12 cellular contexts compared by ENCODE assay signal in the genomic region with DNA sequence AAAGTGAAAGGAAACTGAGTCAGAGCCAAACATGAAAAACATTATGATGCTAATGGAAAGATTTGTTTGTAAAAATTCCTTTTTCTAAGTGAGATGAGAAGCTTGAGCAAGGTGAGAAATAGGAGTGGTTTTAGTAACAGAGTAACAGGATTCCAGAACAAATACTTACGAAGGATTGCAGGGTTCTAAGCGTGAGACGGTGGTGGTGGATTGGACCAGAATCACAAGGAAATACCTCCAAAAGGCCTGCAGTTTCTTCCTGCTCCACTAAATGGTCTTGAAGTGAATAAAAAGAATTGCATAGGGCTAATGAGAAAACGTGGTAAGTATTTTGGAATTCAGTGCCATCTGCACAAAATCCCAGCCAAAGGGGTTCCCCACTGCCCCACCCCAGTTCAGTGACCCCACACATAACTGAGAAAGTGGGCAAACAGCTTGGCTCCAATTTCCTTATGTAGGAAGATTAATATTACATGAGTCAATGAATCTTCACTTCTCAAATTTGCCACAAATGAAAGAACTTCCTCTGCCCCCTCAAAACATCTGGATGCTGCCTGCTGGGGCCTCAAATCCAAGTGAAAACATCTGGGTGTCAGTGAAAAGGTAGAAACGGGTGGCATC.
DNase-seq lines count a peak whose midpoint lies in the region; ATAC-seq, FAIRE-seq and TF ChIP-seq lines count a peak whose summit lies in the region.
"Had no signal": no experiment of that assay in that cellular context is flagged by ENCODE, and none has a peak within 500 bp of the region (broad histone marks: within the 10 kb centered on the region; RNA-seq: fewer than 3 reads in every experiment).

No MANE protein-coding gene starts in this region.

- peak overlapping the region; percentile 83 for H2AFZ ChIP-seq in K562 (ENCODE audit: low read depth, low read length)

- peak overlapping the region; percentile 51; the same call in 1 of the 2 replicates for H3K4me2 ChIP-seq in K562 (ENCODE audit: insufficient read depth, low read length)

- ATAC-seq in right cardiac atrium (no peak), K562 (no peak), GM19455 (IDR thresholded peaks at IDR 0.05; ENCODE audit: unreplicated experiment) (no peak), HG03039 (IDR thresholded peaks at IDR 0.05; ENCODE audit: unreplicated experiment) (no peak), GM18505 (IDR thresholded peaks at IDR 0.05; ENCODE audit: unreplicated experiment) (no peak)
- ATAC-seq: natural killer cell treated with Interleukin-12 subunit alpha and Interleukin-12 subunit beta and Interleukin-15 and Interleukin-18, amount 100 ng/mL, for 72 hours; upper lobe of right lung had no signal

- H3K4me1 ChIP-seq in right atrium auricular region (peaks cover 0 to 27% of the 10 kb centered on the region in 2 donors), right cardiac atrium (ENCODE audit: control insufficient read depth, insufficient read depth, low read length) (no peaks in the 10 kb centered on the region), K562 (replicated peaks in 1 of 2; ENCODE audit: control insufficient read depth in 2 of 2, insufficient read depth in 2 of 2, low read length in 2 of 2) (peaks cover 2 to 36% of the 10 kb centered on the region in 2 experiments; a peak in 4 of 5 replicates)

- H3K36me3 Mint-ChIP-seq in nephron progenitor cell (ENCODE audit: low read depth): no peaks in the 10 kb centered on the region
- H3K36me3 Mint-ChIP-seq: natural killer cell treated with Interleukin-12 subunit alpha and Interleukin-12 subunit beta and Interleukin-15 and Interleukin-18, amount 100 ng/mL, for 72 hours had no signal

- TF ChIP-seq POLR2A in K562 (conservative IDR thresholded peaks at IDR 0.05): no peak
- no peak for TF ChIP-seq POLR2A in GM18505 (IDR thresholded peaks at IDR 0.05; ENCODE audit: borderline replicate concordance, extremely low read depth, insufficient read depth, insufficient read length)

- H3K9me3 Mint-ChIP-seq in nephron progenitor cell: peaks cover 7% of the 10 kb centered on the region
- H3K9me3 Mint-ChIP-seq: natural killer cell treated with Interleukin-12 subunit alpha and Interleukin-12 subunit beta and Interleukin-15 and Interleukin-18, amount 100 ng/mL, for 72 hours had no signal

- DNase-seq in right atrium auricular region (ENCODE audit: low spot score) (no peak), right cardiac atrium (no peak), K562 (ENCODE audit: extremely low read depth in 1 of 4, low spot score in 3 of 4) (no peak), nephron progenitor cell (no peak)
- no peak for DNase-seq in activated CD4-positive, CD25-positive, alpha-beta regulatory T cell (lab: John Stamatoyannopoulos, UW)
- DNase-seq: NCI-H1694, NCI-H82, upper lobe of right lung had no signal

- in situ Hi-C loops in K562 (cut with MboI): no loop called here

- H3K27ac Mint-ChIP-seq in nephron progenitor cell: peak overlapping the region; percentile 23
- H3K27ac Mint-ChIP-seq: natural killer cell treated with Interleukin-12 subunit alpha and Interleukin-12 subunit beta and Interleukin-15 and Interleukin-18, amount 100 ng/mL, for 72 hours had no signal

- H3K4me3 ChIP-seq in right atrium auricular region (no peak overlapping the region), right cardiac atrium (ENCODE audit: low read length) (no peak overlapping the region), K562 (no peak overlapping the region)
- H3K4me3 ChIP-seq: upper lobe of right lung had no signal

- peaks cover 7% of the 10 kb centered on the region for H3K27me3 Mint-ChIP-seq in nephron progenitor cell (ENCODE audit: low read depth, poor library complexity)

- no peaks in the 10 kb centered on the region for H3K9me1 ChIP-seq in K562 (ENCODE audit: control insufficient read depth, insufficient read depth, low read length)

- H3K4me3 Mint-ChIP-seq in nephron progenitor cell: no peak overlapping the region
- H3K4me3 Mint-ChIP-seq: natural killer cell treated with Interleukin-12 subunit alpha and Interleukin-12 subunit beta and Interleukin-15 and Interleukin-18, amount 100 ng/mL, for 72 hours had no signal

- H3K9me3 ChIP-seq in right atrium auricular region (no peaks in the 10 kb centered on the region), right cardiac atrium (ENCODE audit: control insufficient read depth, low read length) (no peaks in the 10 kb centered on the region), K562 (replicated peaks; ENCODE audit: control insufficient read depth, insufficient read depth, low read depth, low read length) (no peaks in the 10 kb centered on the region)
- H3K9me3 ChIP-seq: upper lobe of right lung had no signal

- H4K20me1 ChIP-seq in K562 (replicated peaks; ENCODE audit: control insufficient read depth, insufficient read depth, low read length): no peaks in the 10 kb centered on the region

- TF ChIP-seq CTCF in right atrium auricular region (IDR thresholded peaks at IDR 0.05) (no peak), K562 (IDR thresholded peaks at IDR 0.05 in 2 of 3, conservative IDR thresholded peaks at IDR 0.05 in 1 of 3; ENCODE audit: insufficient read depth in 2 of 3, low read depth in 1 of 3, low read length in 3 of 3) (no peak), nephron progenitor cell (IDR thresholded peaks at IDR 0.05) (no peak)

- peaks cover 59% of the 10 kb centered on the region for H3K4me1 Mint-ChIP-seq in nephron progenitor cell

- H3K36me3 ChIP-seq in right atrium auricular region: no peaks in the 10 kb centered on the region
- H3K36me3 ChIP-seq in K562 (ENCODE audit: control insufficient read depth, insufficient read depth, low read length): no peaks in the 10 kb centered on the region
- H3K36me3 ChIP-seq: upper lobe of right lung had no signal

- CTCF ChIA-PET in K562 (lab: Yijun Ruan, JAX; ENCODE audit: low intra/inter-chr PET ratio): no interaction called here

- intact Hi-C loops in right cardiac atrium (cut with DNase I): loop anchor here in 1 of 4 donors (10.0 kb wide), 1 partner anchor 278 kb away; no protein-coding TSS in a partner anchor
- intact Hi-C loops in K562 (cut with micrococcal nuclease): no loop called here

- H3K9ac ChIP-seq in K562 (ENCODE audit: insufficient read depth in 1 of 2, low read depth in 2 of 2, low read length in 2 of 2): 0 out of 4 replicates have a peak overlapping the region, but pooled peaks of 1 of the 2 experiments have one; percentile 11

- no peak for TF ChIP-seq EP300 in K562 (IDR thresholded peaks at IDR 0.05; ENCODE audit: low read length)

- peak overlapping the region; percentile 17 to 65 for H3K27ac ChIP-seq in right atrium auricular region
- H3K27ac ChIP-seq in right cardiac atrium (ENCODE audit: low read length): no peak overlapping the region
- H3K27ac ChIP-seq in K562 (ENCODE audit: extremely low read depth, low read depth, low read length): no peak overlapping the region
- H3K27ac ChIP-seq: upper lobe of right lung had no signal

- no peaks in the 10 kb centered on the region for H3K79me2 ChIP-seq in K562 (ENCODE audit: control insufficient read depth, insufficient read depth, low read length)

- FAIRE-seq in K562 (lab: Jason Lieb, UNC): no peak

- TF ChIP-seq RAD21 in K562 (CRISPR knock-in tag; conservative IDR thresholded peaks at IDR 0.05 in 1 of 2, IDR thresholded peaks at IDR 0.05 in 1 of 2): no peak

- H3K27me3 ChIP-seq in right atrium auricular region (no peaks in the 10 kb centered on the region), right cardiac atrium (ENCODE audit: control insufficient read depth, insufficient read depth) (no peaks in the 10 kb centered on the region), K562 (ENCODE audit: control insufficient read depth in 2 of 2, insufficient read depth in 2 of 2, low read length in 2 of 2) (no peaks in the 10 kb centered on the region)
- H3K27me3 ChIP-seq: upper lobe of right lung had no signal

- BruUV-seq in K562 (replicated peaks; lab: Mats Ljungman, UMichigan): no TSS peak

- 66% methylated on average over 5 of the region's 5 CpGs for WGBS in right cardiac atrium
- WGBS in K562 (ENCODE audit: insufficient coverage, low coverage, missing lambda C conversion rate): 60% methylated on average over 5 of the region's 5 CpGs

- POLR2A ChIA-PET in K562 (lab: Yijun Ruan, JAX): interaction anchor here (1.0 kb wide), 1 partner anchor 10 kb away, joined by 3 read pairs; no protein-coding TSS in a partner anchor

TF ChIP-seq in K562, 482 proteins besides CTCF, POLR2A, EP300 and RAD21:
- no peak for TF ChIP-seq ZNF140 (CRISPR knock-in tag; IDR thresholded peaks at IDR 0.05)
- no peak for TF ChIP-seq KLF1 (tag; IDR thresholded peaks at IDR 0.05)

Comparison
In these comparisons a context has a peak if more than half of its experiments do, and no peak if none do; other contexts are left out.
1. H3K27ac ChIP-seq: peak in right atrium auricular region (2 of 2); none in right cardiac atrium (single experiment) and K562 (single experiment).